Comparison of ENCODE assay signal across 8 cellular contexts in the genomic region with DNA sequence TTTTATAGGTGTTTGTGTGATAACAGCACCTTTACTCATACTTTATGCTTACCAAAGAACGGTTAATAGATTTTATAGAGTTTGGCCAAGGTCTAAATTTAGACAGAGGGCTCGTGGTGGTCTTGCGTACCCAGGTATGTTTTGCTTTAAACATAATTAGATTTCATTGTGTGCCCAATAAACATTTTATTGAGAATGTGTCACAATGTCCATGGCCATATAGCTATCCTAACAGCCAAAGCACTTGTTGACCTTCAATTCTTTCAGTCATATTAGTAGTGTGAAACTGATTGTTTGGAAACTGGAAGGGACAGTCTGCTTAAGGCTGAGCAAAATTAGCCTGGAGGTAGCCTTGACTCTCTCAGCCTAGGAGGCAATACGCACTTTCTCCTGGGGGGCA. TPM values are rescaled to one million over a fixed set of nuclear protein-coding genes. Genes with fewer than 3 reads are reported as not detected.
"Had no signal": no experiment of that assay in that cellular context is flagged by ENCODE, and none has a peak within 500 bp of the region (broad histone marks: within the 10 kb centered on the region; RNA-seq: fewer than 3 reads in every experiment).

No MANE protein-coding gene starts in this region.

- ATAC-seq: GM23338, K562 had no signal

- DNase-seq: H9, HCEC 1CT, IMR-90, KG1 had no signal

- H3K4me3 ChIP-seq: GM23338, K562 had no signal

RNA-seq across cellular contexts. Expression of a gene that starts 48.3 kb away (rescaled TPM):
- total RNA-seq: GM23338, H1, H9, HT-29, IMR-90 had no signal
